Comparison of ENCODE assay signal across 2 cellular contexts in the genomic region with DNA sequence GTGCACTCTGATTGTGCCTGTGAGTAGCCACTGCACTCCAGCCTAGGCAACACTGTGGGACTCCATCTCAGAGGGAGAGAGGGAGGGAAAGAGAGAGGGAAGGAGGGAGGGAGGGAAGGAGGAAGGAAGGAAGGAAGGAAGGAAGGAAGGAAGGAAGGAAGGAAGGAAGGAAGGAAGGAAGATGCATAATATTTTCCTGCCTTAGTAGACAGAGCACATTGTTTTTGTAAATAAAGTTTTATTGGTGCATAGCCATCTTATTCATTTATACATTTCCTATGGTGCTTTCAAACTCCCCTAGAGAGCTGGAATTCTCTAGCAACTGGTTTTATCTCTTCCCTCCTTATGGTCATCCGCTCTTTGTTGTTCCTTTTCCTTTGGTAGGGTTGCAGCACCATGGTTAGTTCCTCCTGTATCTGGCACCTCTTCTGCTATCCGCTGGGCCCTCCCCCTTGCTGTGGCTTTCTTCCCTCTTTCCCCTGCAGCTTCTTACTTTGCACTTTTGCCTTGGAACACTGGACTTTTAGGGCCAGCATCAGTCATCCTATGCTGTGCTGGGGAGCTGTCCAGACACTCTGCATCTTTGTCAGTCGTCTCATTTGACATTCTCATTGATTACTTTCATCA.
TF ChIP-seq lines count a peak whose summit lies in the region.

No MANE protein-coding gene starts in this region.

TF ChIP-seq in GM23338, 12 proteins besides CTCF, POLR2A, EP300 and RAD21:
- no peak for TF ChIP-seq STAT1 (IDR thresholded peaks at IDR 0.05; ENCODE audit: unreplicated experiment)
- TF ChIP-seq, protein P1, sequence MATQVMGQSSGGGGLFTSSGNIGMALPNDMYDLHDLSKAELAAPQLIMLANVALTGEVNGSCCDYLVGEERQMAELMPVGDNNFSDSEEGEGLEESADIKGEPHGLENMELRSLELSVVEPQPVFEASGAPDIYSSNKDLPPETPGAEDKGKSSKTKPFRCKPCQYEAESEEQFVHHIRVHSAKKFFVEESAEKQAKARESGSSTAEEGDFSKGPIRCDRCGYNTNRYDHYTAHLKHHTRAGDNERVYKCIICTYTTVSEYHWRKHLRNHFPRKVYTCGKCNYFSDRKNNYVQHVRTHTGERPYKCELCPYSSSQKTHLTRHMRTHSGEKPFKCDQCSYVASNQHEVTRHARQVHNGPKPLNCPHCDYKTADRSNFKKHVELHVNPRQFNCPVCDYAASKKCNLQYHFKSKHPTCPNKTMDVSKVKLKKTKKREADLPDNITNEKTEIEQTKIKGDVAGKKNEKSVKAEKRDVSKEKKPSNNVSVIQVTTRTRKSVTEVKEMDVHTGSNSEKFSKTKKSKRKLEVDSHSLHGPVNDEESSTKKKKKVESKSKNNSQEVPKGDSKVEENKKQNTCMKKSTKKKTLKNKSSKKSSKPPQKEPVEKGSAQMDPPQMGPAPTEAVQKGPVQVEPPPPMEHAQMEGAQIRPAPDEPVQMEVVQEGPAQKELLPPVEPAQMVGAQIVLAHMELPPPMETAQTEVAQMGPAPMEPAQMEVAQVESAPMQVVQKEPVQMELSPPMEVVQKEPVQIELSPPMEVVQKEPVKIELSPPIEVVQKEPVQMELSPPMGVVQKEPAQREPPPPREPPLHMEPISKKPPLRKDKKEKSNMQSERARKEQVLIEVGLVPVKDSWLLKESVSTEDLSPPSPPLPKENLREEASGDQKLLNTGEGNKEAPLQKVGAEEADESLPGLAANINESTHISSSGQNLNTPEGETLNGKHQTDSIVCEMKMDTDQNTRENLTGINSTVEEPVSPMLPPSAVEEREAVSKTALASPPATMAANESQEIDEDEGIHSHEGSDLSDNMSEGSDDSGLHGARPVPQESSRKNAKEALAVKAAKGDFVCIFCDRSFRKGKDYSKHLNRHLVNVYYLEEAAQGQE (IDR thresholded peaks at IDR 0.05; ENCODE audit: unreplicated experiment), result peak; percentile 65
- TF ChIP-seq EZH2 (IDR thresholded peaks at IDR 0.05; ENCODE audit: low read depth, unreplicated experiment), result no peak

TF ChIP-seq in GM12878, 131 proteins besides CTCF, POLR2A, EP300 and RAD21:
- TF ChIP-seq, protein P2, sequence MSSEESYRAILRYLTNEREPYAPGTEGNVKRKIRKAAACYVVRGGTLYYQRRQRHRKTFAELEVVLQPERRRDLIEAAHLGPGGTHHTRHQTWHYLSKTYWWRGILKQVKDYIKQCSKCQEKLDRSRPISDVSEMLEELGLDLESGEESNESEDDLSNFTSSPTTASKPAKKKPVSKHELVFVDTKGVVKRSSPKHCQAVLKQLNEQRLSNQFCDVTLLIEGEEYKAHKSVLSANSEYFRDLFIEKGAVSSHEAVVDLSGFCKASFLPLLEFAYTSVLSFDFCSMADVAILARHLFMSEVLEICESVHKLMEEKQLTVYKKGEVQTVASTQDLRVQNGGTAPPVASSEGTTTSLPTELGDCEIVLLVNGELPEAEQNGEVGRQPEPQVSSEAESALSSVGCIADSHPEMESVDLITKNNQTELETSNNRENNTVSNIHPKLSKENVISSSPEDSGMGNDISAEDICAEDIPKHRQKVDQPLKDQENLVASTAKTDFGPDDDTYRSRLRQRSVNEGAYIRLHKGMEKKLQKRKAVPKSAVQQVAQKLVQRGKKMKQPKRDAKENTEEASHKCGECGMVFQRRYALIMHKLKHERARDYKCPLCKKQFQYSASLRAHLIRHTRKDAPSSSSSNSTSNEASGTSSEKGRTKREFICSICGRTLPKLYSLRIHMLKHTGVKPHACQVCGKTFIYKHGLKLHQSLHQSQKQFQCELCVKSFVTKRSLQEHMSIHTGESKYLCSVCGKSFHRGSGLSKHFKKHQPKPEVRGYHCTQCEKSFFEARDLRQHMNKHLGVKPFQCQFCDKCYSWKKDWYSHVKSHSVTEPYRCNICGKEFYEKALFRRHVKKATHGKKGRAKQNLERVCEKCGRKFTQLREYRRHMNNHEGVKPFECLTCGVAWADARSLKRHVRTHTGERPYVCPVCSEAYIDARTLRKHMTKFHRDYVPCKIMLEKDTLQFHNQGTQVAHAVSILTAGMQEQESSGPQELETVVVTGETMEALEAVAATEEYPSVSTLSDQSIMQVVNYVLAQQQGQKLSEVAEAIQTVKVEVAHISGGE (CRISPR knock-in tag; IDR thresholded peaks at IDR 0.05), result no peak
- TF ChIP-seq ZNF24 (IDR thresholded peaks at IDR 0.05), result no peak
- TF ChIP-seq GATAD2B (conservative IDR thresholded peaks at IDR 0.05; ENCODE audit: low read depth), result no peak
- TF ChIP-seq, protein P1 (IDR thresholded peaks at IDR 0.05; ENCODE audit: low read depth, low read length), result peak; percentile 55; the same call in 1 of the 2 replicates
- no peak for TF ChIP-seq ZSCAN29 (IDR thresholded peaks at IDR 0.05)
- TF ChIP-seq, protein P3, sequence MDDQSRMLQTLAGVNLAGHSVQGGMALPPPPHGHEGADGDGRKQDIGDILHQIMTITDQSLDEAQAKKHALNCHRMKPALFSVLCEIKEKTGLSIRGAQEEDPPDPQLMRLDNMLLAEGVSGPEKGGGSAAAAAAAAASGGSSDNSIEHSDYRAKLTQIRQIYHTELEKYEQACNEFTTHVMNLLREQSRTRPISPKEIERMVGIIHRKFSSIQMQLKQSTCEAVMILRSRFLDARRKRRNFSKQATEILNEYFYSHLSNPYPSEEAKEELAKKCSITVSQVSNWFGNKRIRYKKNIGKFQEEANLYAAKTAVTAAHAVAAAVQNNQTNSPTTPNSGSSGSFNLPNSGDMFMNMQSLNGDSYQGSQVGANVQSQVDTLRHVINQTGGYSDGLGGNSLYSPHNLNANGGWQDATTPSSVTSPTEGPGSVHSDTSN (IDR thresholded peaks at IDR 0.05; ENCODE audit: insufficient replicate concordance, low read depth, low read length), result no peak
- no peak for TF ChIP-seq FOXK2 (IDR thresholded peaks at IDR 0.05)
- TF ChIP-seq, protein P4, sequence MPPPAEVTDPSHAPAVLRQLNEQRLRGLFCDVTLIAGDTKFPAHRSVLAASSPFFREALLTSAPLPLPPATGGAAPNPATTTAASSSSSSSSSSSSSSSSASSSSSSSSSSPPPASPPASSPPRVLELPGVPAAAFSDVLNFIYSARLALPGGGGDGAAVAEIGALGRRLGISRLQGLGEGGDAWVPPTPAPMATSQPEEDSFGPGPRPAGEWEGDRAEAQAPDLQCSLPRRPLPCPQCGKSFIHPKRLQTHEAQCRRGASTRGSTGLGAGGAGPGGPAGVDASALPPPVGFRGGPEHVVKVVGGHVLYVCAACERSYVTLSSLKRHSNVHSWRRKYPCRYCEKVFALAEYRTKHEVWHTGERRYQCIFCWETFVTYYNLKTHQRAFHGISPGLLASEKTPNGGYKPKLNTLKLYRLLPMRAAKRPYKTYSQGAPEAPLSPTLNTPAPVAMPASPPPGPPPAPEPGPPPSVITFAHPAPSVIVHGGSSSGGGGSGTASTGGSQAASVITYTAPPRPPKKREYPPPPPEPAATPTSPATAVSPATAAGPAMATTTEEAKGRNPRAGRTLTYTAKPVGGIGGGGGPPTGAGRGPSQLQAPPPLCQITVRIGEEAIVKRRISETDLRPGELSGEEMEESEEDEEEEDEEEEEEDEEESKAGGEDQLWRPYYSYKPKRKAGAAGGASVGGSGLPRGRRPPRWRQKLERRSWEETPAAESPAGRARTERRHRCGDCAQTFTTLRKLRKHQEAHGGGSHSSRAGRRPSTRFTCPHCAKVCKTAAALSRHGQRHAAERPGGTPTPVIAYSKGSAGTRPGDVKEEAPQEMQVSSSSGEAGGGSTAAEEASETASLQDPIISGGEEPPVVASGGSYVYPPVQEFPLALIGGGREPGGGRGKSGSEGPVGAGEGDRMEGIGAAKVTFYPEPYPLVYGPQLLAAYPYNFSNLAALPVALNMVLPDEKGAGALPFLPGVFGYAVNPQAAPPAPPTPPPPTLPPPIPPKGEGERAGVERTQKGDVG (CRISPR knock-in tag; IDR thresholded peaks at IDR 0.05), result no peak
- TF ChIP-seq, protein P5, sequence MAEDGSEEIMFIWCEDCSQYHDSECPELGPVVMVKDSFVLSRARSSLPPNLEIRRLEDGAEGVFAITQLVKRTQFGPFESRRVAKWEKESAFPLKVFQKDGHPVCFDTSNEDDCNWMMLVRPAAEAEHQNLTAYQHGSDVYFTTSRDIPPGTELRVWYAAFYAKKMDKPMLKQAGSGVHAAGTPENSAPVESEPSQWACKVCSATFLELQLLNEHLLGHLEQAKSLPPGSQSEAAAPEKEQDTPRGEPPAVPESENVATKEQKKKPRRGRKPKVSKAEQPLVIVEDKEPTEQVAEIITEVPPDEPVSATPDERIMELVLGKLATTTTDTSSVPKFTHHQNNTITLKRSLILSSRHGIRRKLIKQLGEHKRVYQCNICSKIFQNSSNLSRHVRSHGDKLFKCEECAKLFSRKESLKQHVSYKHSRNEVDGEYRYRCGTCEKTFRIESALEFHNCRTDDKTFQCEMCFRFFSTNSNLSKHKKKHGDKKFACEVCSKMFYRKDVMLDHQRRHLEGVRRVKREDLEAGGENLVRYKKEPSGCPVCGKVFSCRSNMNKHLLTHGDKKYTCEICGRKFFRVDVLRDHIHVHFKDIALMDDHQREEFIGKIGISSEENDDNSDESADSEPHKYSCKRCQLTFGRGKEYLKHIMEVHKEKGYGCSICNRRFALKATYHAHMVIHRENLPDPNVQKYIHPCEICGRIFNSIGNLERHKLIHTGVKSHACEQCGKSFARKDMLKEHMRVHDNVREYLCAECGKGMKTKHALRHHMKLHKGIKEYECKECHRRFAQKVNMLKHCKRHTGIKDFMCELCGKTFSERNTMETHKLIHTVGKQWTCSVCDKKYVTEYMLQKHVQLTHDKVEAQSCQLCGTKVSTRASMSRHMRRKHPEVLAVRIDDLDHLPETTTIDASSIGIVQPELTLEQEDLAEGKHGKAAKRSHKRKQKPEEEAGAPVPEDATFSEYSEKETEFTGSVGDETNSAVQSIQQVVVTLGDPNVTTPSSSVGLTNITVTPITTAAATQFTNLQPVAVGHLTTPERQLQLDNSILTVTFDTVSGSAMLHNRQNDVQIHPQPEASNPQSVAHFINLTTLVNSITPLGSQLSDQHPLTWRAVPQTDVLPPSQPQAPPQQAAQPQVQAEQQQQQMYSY (CRISPR knock-in tag; IDR thresholded peaks at IDR 0.05), result no peak
